In the genomic region with DNA sequence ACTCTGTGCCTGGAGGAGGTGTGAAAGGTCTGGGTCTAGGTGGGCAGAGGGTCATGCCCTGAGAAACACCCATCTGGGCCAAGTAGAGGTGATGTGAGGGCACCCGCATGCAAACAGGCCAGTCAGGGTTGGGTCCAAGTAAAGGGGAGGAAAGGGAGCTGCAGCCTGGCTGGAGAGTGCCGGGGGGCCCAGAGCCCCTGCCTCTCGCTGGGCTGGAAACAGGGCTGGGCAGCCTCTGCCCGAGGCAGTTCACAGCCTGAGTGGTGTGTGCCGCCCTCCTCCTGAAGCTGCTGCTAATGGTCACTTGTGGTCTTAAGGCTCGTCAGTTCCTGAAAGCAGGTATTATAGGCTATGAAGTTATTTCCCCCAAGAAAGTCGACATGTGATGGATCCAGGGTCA, we compare ENCODE assay signal across 28 cellular contexts. TPM values are rescaled to one million over a fixed set of nuclear protein-coding genes. Genes with fewer than 3 reads are reported as not detected.
"Had no signal": no experiment of that assay in that cellular context is flagged by ENCODE, and none has a peak within 500 bp of the region (broad histone marks: within the 10 kb centered on the region; RNA-seq: fewer than 3 reads in every experiment).

No MANE protein-coding gene starts in this region.

- H3K9me3 ChIP-seq: stomach, suprapubic skin, testis, thoracic aorta, thyroid gland, tibial artery, tibial nerve, transverse colon, upper lobe of left lung, upper lobe of right lung, uterus, vagina had no signal

- H3K27me3 ChIP-seq: testis, thyroid gland, uterus, vagina had no signal

- DNase-seq: stimulated activated CD4-positive, alpha-beta T cell treated with anti-CD3 and anti-CD28 coated beads, Interleukin-2, amount 100 ng/mL, for 48 hours; stimulated activated CD4-positive, alpha-beta T cell treated with anti-CD3 and anti-CD28 coated beads, Interleukin-4, amount 100 ng/mL, for 1 hour; stimulated activated CD4-positive, alpha-beta T cell treated with anti-CD3 and anti-CD28 coated beads, Interleukin-4, amount 100 ng/mL, for 24 hours; stimulated activated CD4-positive, alpha-beta T cell treated with anti-CD3 and anti-CD28 coated beads, Interleukin-4, amount 100 ng/mL, for 4 hours; stimulated activated CD8-positive, alpha-beta memory T cell treated with anti-CD3 and anti-CD28 coated beads, Interleukin-4, amount 100 ng/mL, for 48 hours; stimulated activated naive B cell treated with anti-CD40 and anti-IgM and Interleukin-4, amounts not matched to agents 10 μg/mL and 1 μg/mL and 100 μg/mL, for 72 hours; stimulated activated naive CD4-positive, alpha-beta T cell; stimulated activated naive CD4-positive, alpha-beta T cell treated with Interleukin-2 at 50 U/mL for 16 hours; stimulated activated naive CD8-positive, alpha-beta T cell treated with anti-CD3 and anti-CD28 coated beads, Interleukin-15, amount 100 ng/mL, for 72 hours; stimulated activated naive CD8-positive, alpha-beta T cell treated with anti-CD3 and anti-CD28 coated beads, Interleukin-15, Interleukin-2, amounts not matched to agents 100 U/mL and 50 U/mL, for 24 hours; stomach; substantia nigra; testis; thyroid gland; tibial artery; transverse colon; trophoblast cell; upper lobe of right lung; uterus had no signal

- H3K27ac ChIP-seq: stomach, suprapubic skin, testis, thoracic aorta, thyroid gland, tibial artery, tibial nerve, transverse colon, upper lobe of left lung, upper lobe of right lung, uterus, vagina had no signal

- H3K4me3 ChIP-seq: stomach, suprapubic skin, testis, thoracic aorta, thyroid gland, tibial artery, tibial nerve, transverse colon, upper lobe of left lung, upper lobe of right lung, uterus, vagina had no signal

- FAIRE-seq: urothelium cell line had no signal

- H3K36me3 ChIP-seq: thoracic aorta, thyroid gland, tibial nerve, transverse colon, upper lobe of left lung, upper lobe of right lung, uterus, vagina had no signal

- H3K4me1 ChIP-seq: testis, thyroid gland, uterus, vagina had no signal

- ATAC-seq: stimulated activated effector memory CD8-positive, alpha-beta T cell treated with anti-CD3 and anti-CD28 coated beads, Interleukin-12 subunit alpha, Interleukin-12 subunit beta, amount 100 ng/mL, for 72 hours; stimulated activated memory B cell treated with anti-CD40 and anti-IgM and Interleukin-4, amounts not matched to agents 10 μg/mL and 1 μg/mL and 100 μg/mL, for 72 hours; stimulated activated naive B cell treated with anti-CD40 and anti-IgM and Interleukin-4, amounts not matched to agents 10 μg/mL and 1 μg/mL and 100 μg/mL, for 72 hours; stimulated activated naive CD8-positive, alpha-beta T cell treated with anti-CD3 and anti-CD28 coated beads, Interleukin-15, amount 100 ng/mL, for 72 hours; stimulated activated naive CD8-positive, alpha-beta T cell treated with anti-CD3 and anti-CD28 coated beads, Interleukin-15, Interleukin-2, amounts not matched to agents 100 U/mL and 50 U/mL, for 24 hours; upper lobe of right lung had no signal

RNA-seq across cellular contexts. Expression of gene SYCE1, which starts 31.0 kb away (rescaled TPM):
- total RNA-seq: stomach, urinary bladder, vagina had no signal
- polyA plus RNA-seq: urinary bladder had no signal
